In the genomic region with DNA sequence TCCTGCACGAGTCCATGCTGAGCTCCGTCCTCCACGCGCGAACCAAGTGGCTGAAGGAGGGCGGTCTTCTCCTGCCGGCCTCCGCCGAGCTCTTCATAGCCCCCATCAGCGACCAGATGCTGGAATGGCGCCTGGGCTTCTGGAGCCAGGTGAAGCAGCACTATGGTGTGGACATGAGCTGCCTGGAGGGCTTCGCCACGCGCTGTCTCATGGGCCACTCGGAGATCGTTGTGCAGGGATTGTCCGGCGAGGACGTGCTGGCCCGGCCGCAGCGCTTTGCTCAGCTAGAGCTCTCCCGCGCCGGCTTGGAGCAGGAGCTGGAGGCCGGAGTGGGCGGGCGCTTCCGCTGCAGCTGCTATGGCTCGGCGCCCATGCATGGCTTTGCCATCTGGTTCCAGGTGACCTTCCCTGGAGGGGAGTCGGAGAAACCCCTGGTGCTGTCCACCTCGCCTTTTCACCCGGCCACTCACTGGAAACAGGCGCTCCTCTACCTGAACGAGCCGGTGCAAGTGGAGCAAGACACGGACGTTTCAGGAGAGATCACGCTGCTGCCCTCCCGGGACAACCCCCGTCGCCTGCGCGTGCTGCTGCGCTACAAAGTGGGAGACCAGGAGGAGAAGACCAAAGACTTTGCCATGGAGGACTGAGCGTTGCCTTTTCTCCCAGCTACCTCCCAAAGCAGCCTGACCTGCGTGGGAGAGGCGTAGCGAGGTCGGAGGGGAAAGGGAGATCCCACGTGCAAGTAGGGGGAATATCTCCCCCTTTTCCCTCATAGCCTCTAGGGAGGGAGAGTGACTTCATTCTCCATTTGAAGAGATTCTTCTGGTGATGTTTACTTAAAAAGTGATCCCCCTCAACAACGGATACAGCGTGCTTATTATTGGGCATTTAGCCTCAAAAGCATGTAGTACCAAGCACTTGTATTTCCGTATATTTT, we compare ENCODE assay signal across 8 cellular contexts. TPM values are rescaled to one million over a fixed set of nuclear protein-coding genes. Genes with fewer than 3 reads are reported as not detected.
DNase-seq lines count a peak whose midpoint lies in the region; ATAC-seq and TF ChIP-seq lines count a peak whose summit lies in the region.

No MANE protein-coding gene starts in this region.

- no peaks in the 10 kb centered on the region for H3K36me3 ChIP-seq in mucosa of descending colon (ENCODE audit: low read depth)

- intact Hi-C loops in mucosa of descending colon (cut with DNase I, micrococcal nuclease) = no loop called here

- peak overlapping the region; percentile 92 for H3K4me3 ChIP-seq in AG10803 (ENCODE audit: low read length)
- peak overlapping the region; percentile 51 for H3K4me3 ChIP-seq in mucosa of descending colon

- H3K36me3 Mint-ChIP-seq in stimulated activated memory B cell treated with anti-CD40 and anti-IgM and Interleukin-4, amounts not matched to agents 10 μg/mL and 1 μg/mL and 100 μg/mL, for 72 hours = peaks cover 22% of the 10 kb centered on the region

- peaks cover 9% of the 10 kb centered on the region for H3K4me1 ChIP-seq in mucosa of descending colon (ENCODE audit: low read depth)

- peak; percentile 29 for DNase-seq in AG10803 (ENCODE audit: low read depth)
- DNase-seq in NCI-H345 (lab: John Stamatoyannopoulos, UW) = peak; percentile 67
- DNase-seq in activated CD8-positive, alpha-beta memory T cell treated with anti-CD3 and anti-CD28 coated beads for 48 hours (ENCODE audit: low read depth in 2 of 3, low spot score in 2 of 3) = peak; percentile 10 to 40 (median 25)
- no peak for DNase-seq in epithelial cell of prostate (ENCODE audit: low read depth, low spot score)
- peak; percentile 73 to 83 (median 80) for DNase-seq in mucosa of descending colon

- H3K27ac ChIP-seq in epithelial cell of prostate = peak overlapping the region; percentile 49

- no peaks in the 10 kb centered on the region for H3K9me3 ChIP-seq in mucosa of descending colon

- peak overlapping the region; percentile 97 for H3K4me3 Mint-ChIP-seq in stimulated activated memory B cell treated with anti-CD40 and anti-IgM and Interleukin-4, amounts not matched to agents 10 μg/mL and 1 μg/mL and 100 μg/mL, for 72 hours

- no peaks in the 10 kb centered on the region for H3K9me3 Mint-ChIP-seq in stimulated activated memory B cell treated with anti-CD40 and anti-IgM and Interleukin-4, amounts not matched to agents 10 μg/mL and 1 μg/mL and 100 μg/mL, for 72 hours

- no peaks in the 10 kb centered on the region for H3K27me3 Mint-ChIP-seq in stimulated activated memory B cell treated with anti-CD40 and anti-IgM and Interleukin-4, amounts not matched to agents 10 μg/mL and 1 μg/mL and 100 μg/mL, for 72 hours

- peak overlapping the region; percentile 95 for H3K27ac Mint-ChIP-seq in stimulated activated memory B cell treated with anti-CD40 and anti-IgM and Interleukin-4, amounts not matched to agents 10 μg/mL and 1 μg/mL and 100 μg/mL, for 72 hours

- no peak for TF ChIP-seq CTCF in AG10803 (conservative IDR thresholded peaks at IDR 0.05; ENCODE audit: low read length)
- no peak for TF ChIP-seq CTCF in mucosa of descending colon (IDR thresholded peaks at IDR 0.05)

- ATAC-seq in GM18870 (IDR thresholded peaks at IDR 0.05; ENCODE audit: unreplicated experiment) (peak; percentile 55), HG03095 (IDR thresholded peaks at IDR 0.05; ENCODE audit: unreplicated experiment) (peak; percentile 62), mucosa of descending colon (peak; percentile 86)
- peak; percentile 71 for ATAC-seq in stimulated activated memory B cell treated with anti-CD40 and anti-IgM and Interleukin-4, amounts not matched to agents 10 μg/mL and 1 μg/mL and 100 μg/mL, for 72 hours

- peaks cover 21% of the 10 kb centered on the region for H3K4me1 Mint-ChIP-seq in stimulated activated memory B cell treated with anti-CD40 and anti-IgM and Interleukin-4, amounts not matched to agents 10 μg/mL and 1 μg/mL and 100 μg/mL, for 72 hours

RNA-seq across cellular contexts. Expression of a gene that starts 1.0 kb away (rescaled TPM):
- total RNA-seq in mucosa of descending colon = 10 to 100 TPM in 2 of 3 donors, 1 to 10 TPM in 1; 9.5 to 13.7 (median 12.1) TPM
